Comparison of ENCODE assay signal across 24 cellular contexts in genomic region chr17:41301916-41302901, GRCh38. TPM values are rescaled to one million over a fixed set of nuclear protein-coding genes. Genes with fewer than 3 reads are reported as not detected.
DNase-seq lines count a peak whose midpoint lies in the region; ATAC-seq and TF ChIP-seq lines count a peak whose summit lies in the region.
"Had no signal": no experiment of that assay in that cellular context is flagged by ENCODE, and none has a peak within 500 bp of the region (broad histone marks: within the 10 kb centered on the region; RNA-seq: fewer than 3 reads in every experiment).

Gene KRTAP29-1, minus strand, starts transcription at chr17:41302851. Its CDS starts 0 bp downstream, at chr17:41302851.

- no peak for DNase-seq in MM.1S
- peak; percentile 98 for DNase-seq in cerebellar cortex (ENCODE audit: low spot score)
- DNase-seq in left ventricle myocardium superior: peak; percentile 69
- DNase-seq in AG08395 (ENCODE audit: low spot score): no peak
- DNase-seq in DMS53 treated with DMSO at 0.1 percent for 48 hours (lab: John Stamatoyannopoulos, UW; ENCODE audit: unreplicated experiment): no peak
- DNase-seq in left lung: no peak
- DNase-seq in uterus: no peak
- DNase-seq: activated CD4-positive, alpha-beta T cell treated with anti-CD3 and anti-CD28 coated beads for 1 hour; activated effector memory CD4-positive, alpha-beta T cell treated with anti-CD3 and anti-CD28 coated beads, Interleukin-2, amount 50 U/mL, for 16 hours; amniotic stem cell; gastrocnemius medialis; KBM-7; lower lobe of right lung; naive B cell; NCI-H1105 treated with DMSO at 0.1 percent for 48 hours; NCI-H226; NK-92 treated with Interleukin-12 subunit alpha and Interleukin-12 subunit beta, amount 100 ng/mL, for 24 hours; SHP77 treated with DMSO at 0.1 percent for 48 hours; stimulated activated CD4-positive, alpha-beta T cell treated with anti-CD3 and anti-CD28 coated beads, Interleukin-4, amount 100 ng/mL, for 4 hours; stimulated activated CD8-positive, alpha-beta memory T cell treated with anti-CD3 and anti-CD28 coated beads, Interleukin-4, amount 100 ng/mL, for 48 hours had no signal

- H3K36me3 ChIP-seq in DOHH2 (ENCODE audit: control insufficient read depth, low read length): no peaks in the 10 kb centered on the region
- H3K36me3 ChIP-seq in MM.1S (replicated peaks; ENCODE audit: insufficient read depth, low read length): no peaks in the 10 kb centered on the region
- H3K36me3 ChIP-seq in left lung: no peaks in the 10 kb centered on the region
- no peaks in the 10 kb centered on the region for H3K36me3 ChIP-seq in uterus
- H3K36me3 ChIP-seq: gastrocnemius medialis, lower lobe of right lung had no signal

- H2AFZ ChIP-seq in MM.1S (ENCODE audit: low read length): no peak within 1 kb of the TSS

- H3K27ac ChIP-seq in DOHH2 (ENCODE audit: low read depth, low read length) (no peak within 1 kb of the TSS), MM.1S (ENCODE audit: low read length) (no peak within 1 kb of the TSS), left lung (no peak within 1 kb of the TSS), uterus (no peak within 1 kb of the TSS)
- H3K27ac ChIP-seq: gastrocnemius medialis, lower lobe of right lung had no signal

- H3K4me3 ChIP-seq in DOHH2 (ENCODE audit: low read length) (no peak within 1 kb of the TSS), MM.1S (ENCODE audit: low read length) (no peak within 1 kb of the TSS), left lung (no peak within 1 kb of the TSS), uterus (no peak within 1 kb of the TSS)
- H3K4me3 ChIP-seq: gastrocnemius medialis, lower lobe of right lung, smooth muscle cell had no signal

- no peaks in the 10 kb centered on the region for H3K27me3 ChIP-seq in DOHH2 (ENCODE audit: control insufficient read depth, low read length)
- H3K27me3 ChIP-seq in MM.1S (replicated peaks; ENCODE audit: insufficient read depth, low read length): no peaks in the 10 kb centered on the region
- peaks cover 0 to 6% of the 10 kb centered on the region in 2 donors for H3K27me3 ChIP-seq in left lung
- H3K27me3 ChIP-seq in uterus: no peaks in the 10 kb centered on the region

- H3F3A ChIP-seq in DOHH2 (ENCODE audit: control insufficient read depth, insufficient read depth) (no peaks in the 10 kb centered on the region), MM.1S (ENCODE audit: insufficient read depth, low read length) (no peaks in the 10 kb centered on the region)

- H3K79me2 ChIP-seq in DOHH2 (ENCODE audit: control insufficient read depth, low read length) (no peaks in the 10 kb centered on the region), MM.1S (ENCODE audit: low read length) (no peaks in the 10 kb centered on the region)

- TF ChIP-seq POLR2A in uterus (IDR thresholded peaks at IDR 0.05): no peak

- TF ChIP-seq CTCF in DOHH2 (IDR thresholded peaks at IDR 0.05; ENCODE audit: low read depth, low read length, poor library complexity, severe bottlenecking): no peak
- TF ChIP-seq CTCF in MM.1S (IDR thresholded peaks at IDR 0.05; ENCODE audit: low read length): no peak
- no peak for TF ChIP-seq CTCF in left lung (IDR thresholded peaks at IDR 0.05)
- no peak for TF ChIP-seq CTCF in uterus (IDR thresholded peaks at IDR 0.05)

- peaks cover 39% of the 10 kb centered on the region for H3K4me1 ChIP-seq in DOHH2 (ENCODE audit: control insufficient read depth, low read length)
- H3K4me1 ChIP-seq in MM.1S (ENCODE audit: low read length): peaks cover 9% of the 10 kb centered on the region; the same call in 1 of the 2 replicates
- no peaks in the 10 kb centered on the region for H3K4me1 ChIP-seq in left lung
- H3K4me1 ChIP-seq in uterus: no peaks in the 10 kb centered on the region
- H3K4me1 ChIP-seq: gastrocnemius medialis, lower lobe of right lung had no signal

- H4K20me1 ChIP-seq in DOHH2 (ENCODE audit: control insufficient read depth, insufficient read depth, low read depth, low read length) (no peaks in the 10 kb centered on the region), MM.1S (ENCODE audit: insufficient read depth, low read length) (no peaks in the 10 kb centered on the region)

- intact Hi-C loops in left ventricle myocardium superior (cut with micrococcal nuclease): no loop called here
- intact Hi-C loops in left lung (cut with DNase I): no loop called here
- intact Hi-C loops in uterus (cut with DNase I; ENCODE audit: low total_unique reads): no loop called here

- peak within 1 kb of the TSS; percentile 20; the same call in 1 of the 2 replicates for H3K4me2 ChIP-seq in DOHH2 (ENCODE audit: low read length)
- peak within 1 kb of the TSS; percentile 15; the same call in 1 of the 2 replicates for H3K4me2 ChIP-seq in MM.1S (ENCODE audit: low read depth, low read length)
- H3K4me2 ChIP-seq: smooth muscle cell had no signal

- ATAC-seq in left ventricle myocardium superior (peak; percentile 97), left lung (no peak)
- ATAC-seq: gastrocnemius medialis, HCT116, lower lobe of right lung had no signal

- H3K9me2 ChIP-seq in DOHH2 (replicated peaks; ENCODE audit: control insufficient read depth, low read length) (no peaks in the 10 kb centered on the region), MM.1S (replicated peaks; ENCODE audit: insufficient read depth, low read length) (no peaks in the 10 kb centered on the region)

- no peaks in the 10 kb centered on the region for H3K9me3 ChIP-seq in DOHH2 (ENCODE audit: control insufficient read depth, insufficient read depth, low read length)
- H3K9me3 ChIP-seq in MM.1S (replicated peaks; ENCODE audit: insufficient read depth, low read length): no peaks in the 10 kb centered on the region
- H3K9me3 ChIP-seq in left lung: no peaks in the 10 kb centered on the region
- H3K9me3 ChIP-seq in uterus: no peaks in the 10 kb centered on the region
- H3K9me3 ChIP-seq: gastrocnemius medialis, lower lobe of right lung had no signal

- H3K9ac ChIP-seq in MM.1S (ENCODE audit: low read length): no peak within 1 kb of the TSS

RNA-seq across cellular contexts. Expression of gene KRTAP29-1, which starts in this region (rescaled TPM):
- not detected for total RNA-seq in left ventricle myocardium superior
- not detected for total RNA-seq in left lung
- not detected for total RNA-seq in uterus
- total RNA-seq: chondrocyte, gastrocnemius medialis, lower lobe of right lung, smooth muscle cell had no signal

Comparison
In these comparisons a context has a peak if more than half of its experiments do, and no peak if none do; other contexts are left out.
1. Peak in DNase-seq and ATAC-seq in left ventricle myocardium superior; RNA of the gene not detected or under 1 TPM.